ENCODE assay signal across 1 cellular context in the genomic region with DNA sequence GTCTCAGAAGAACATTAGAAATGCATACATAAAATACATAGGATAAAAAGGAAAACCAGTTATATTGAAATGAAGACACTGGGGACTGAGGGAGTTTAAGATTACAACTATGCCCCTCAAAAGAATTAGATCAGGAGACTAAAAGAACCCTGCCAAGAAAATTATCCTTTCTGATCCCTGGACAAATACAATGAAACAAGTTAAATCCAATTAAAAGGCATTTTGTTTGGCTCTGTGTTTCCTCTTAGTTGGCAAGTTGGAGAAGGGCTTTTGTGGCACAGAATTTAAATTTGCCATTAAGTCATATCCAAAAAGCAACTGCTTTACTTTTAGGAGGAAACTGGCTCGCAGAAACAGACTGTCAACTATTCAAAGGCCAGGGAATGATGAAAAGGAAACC.
TF ChIP-seq lines count a peak whose summit lies in the region.

No MANE protein-coding gene starts in this region.

TF ChIP-seq in GM12878, 131 proteins besides CTCF, POLR2A, EP300 and RAD21:
- TF ChIP-seq NR2C1 (IDR thresholded peaks at IDR 0.05) (no peak), TAF1 (IDR thresholded peaks at IDR 0.05; ENCODE audit: borderline replicate concordance, low read depth, low read length) (no peak), MXI1 (IDR thresholded peaks at IDR 0.05; ENCODE audit: low read depth, low read length) (no peak), JUND (IDR thresholded peaks at IDR 0.05; ENCODE audit: low read depth, low read length) (no peak), STAT1 (conservative IDR thresholded peaks at IDR 0.05) (no peak), MEF2A (IDR thresholded peaks at IDR 0.05; ENCODE audit: insufficient read depth, low read depth, low read length) (no peak), IRF4 (IDR thresholded peaks at IDR 0.05; ENCODE audit: low read depth, low read length) (no peak)
- TF ChIP-seq, protein P1, sequence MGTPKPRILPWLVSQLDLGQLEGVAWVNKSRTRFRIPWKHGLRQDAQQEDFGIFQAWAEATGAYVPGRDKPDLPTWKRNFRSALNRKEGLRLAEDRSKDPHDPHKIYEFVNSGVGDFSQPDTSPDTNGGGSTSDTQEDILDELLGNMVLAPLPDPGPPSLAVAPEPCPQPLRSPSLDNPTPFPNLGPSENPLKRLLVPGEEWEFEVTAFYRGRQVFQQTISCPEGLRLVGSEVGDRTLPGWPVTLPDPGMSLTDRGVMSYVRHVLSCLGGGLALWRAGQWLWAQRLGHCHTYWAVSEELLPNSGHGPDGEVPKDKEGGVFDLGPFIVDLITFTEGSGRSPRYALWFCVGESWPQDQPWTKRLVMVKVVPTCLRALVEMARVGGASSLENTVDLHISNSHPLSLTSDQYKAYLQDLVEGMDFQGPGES (IDR thresholded peaks at IDR 0.05): no peak
